In the genomic region with DNA sequence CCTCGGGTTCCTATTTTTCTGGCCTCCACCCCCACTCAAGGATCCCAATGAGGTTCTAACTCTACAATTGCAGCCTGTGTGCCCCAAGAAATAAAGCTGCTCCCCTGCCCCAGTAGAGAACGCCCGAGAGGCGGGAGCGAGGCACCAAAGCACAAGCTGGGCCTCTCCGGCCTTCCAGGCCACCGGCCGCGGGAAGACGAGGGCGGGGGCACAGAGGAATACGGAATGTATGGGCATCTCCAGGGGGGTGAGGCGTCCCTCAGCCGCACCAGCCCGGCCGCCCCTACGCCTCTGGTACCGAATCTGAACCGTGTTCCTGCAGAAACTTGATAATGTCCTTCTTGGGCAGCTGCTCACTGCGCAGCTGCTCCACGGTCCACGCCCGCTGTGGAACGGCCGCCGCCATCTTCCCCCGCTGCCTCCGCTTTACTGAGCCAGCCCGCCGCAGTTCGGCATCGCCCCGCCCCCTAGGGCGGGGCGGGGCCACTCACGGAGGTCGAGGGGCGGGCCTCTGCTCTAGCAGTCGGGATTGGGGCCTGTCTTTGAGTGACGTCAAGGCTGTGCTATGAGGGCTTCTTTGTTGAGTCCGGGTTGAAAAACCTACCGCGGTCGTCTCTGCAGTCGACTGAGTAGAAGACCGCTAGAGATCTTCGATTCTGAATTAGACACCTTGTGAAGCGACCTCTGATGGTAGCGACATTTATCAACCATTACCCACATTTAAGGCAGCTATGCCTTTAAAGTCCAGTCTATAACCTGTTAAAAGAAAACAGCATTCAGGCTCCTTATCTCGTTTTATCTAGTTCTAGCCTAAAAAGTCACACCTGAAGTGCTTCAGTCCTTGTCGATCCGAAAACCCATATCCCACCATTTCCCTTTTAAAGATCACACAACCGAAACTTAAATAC, we compare ENCODE assay signal across 8 cellular contexts. TPM values are rescaled to one million over a fixed set of nuclear protein-coding genes. Genes with fewer than 3 reads are reported as not detected.
DNase-seq lines count a peak whose midpoint lies in the region; ATAC-seq and TF ChIP-seq lines count a peak whose summit lies in the region.

A gene (minus strand): TSS at position 431 of the 908 bp plus-strand sequence. CDS start 25 bp downstream, at position 406.

- H3K4me1 ChIP-seq in DND-41 (ENCODE audit: insufficient read depth, low read length) (peaks cover 60% of the 10 kb centered on the region), Karpas-422 (ENCODE audit: low read length) (peaks cover 63% of the 10 kb centered on the region)
- H3K4me1 ChIP-seq in naive thymus-derived CD4-positive, alpha-beta T cell (ENCODE audit: control insufficient read depth in 2 of 2, insufficient read depth in 2 of 2, low read length in 2 of 2): peaks cover 11 to 19% of the 10 kb centered on the region in 2 donors

- ATAC-seq in DND-41 (ENCODE audit: insufficient read depth, low read depth) (peak; percentile 87), GM21786 (IDR thresholded peaks at IDR 0.05; ENCODE audit: unreplicated experiment) (peak; percentile 93)
- peak; percentile 97 for ATAC-seq in naive thymus-derived CD4-positive, alpha-beta T cell

- H3K9me3 ChIP-seq in DND-41 (ENCODE audit: insufficient read depth, low read length, severe bottlenecking): no peaks in the 10 kb centered on the region
- no peaks in the 10 kb centered on the region for H3K9me3 ChIP-seq in Karpas-422 (ENCODE audit: low read length)
- H3K9me3 ChIP-seq in naive thymus-derived CD4-positive, alpha-beta T cell (ENCODE audit: control insufficient read depth in 2 of 3, low read length in 3 of 3): no peaks in the 10 kb centered on the region

- no peaks in the 10 kb centered on the region for H3K9me3 Mint-ChIP-seq in activated T-helper 1 cell treated with anti-CD3 and anti-CD28 coated beads, Interleukin-12 subunit alpha, Interleukin-12 subunit beta, Interleukin-2, Interleukin-4 antibody, amounts not matched to agents 30 ng/mL and 10 ng/mL and 1 ng/mL, durations not matched to agents 14 hours and 24 hours and 36 hours
- no peaks in the 10 kb centered on the region for H3K9me3 Mint-ChIP-seq in naive thymus-derived CD4-positive, alpha-beta T cell

- H3K36me3 ChIP-seq in DND-41 (ENCODE audit: insufficient read depth, low read length): peaks cover 13% of the 10 kb centered on the region; the same call in 1 of the 2 replicates
- peaks cover 11% of the 10 kb centered on the region; the same call in 1 of the 2 replicates for H3K36me3 ChIP-seq in Karpas-422 (ENCODE audit: insufficient read depth, low read length)
- H3K36me3 ChIP-seq in naive thymus-derived CD4-positive, alpha-beta T cell (ENCODE audit: control insufficient read depth in 2 of 3, insufficient read depth in 3 of 3, low read length in 3 of 3): peaks cover 0 to 10% (median 0%) of the 10 kb centered on the region in 3 experiments

- H3K4me3 Mint-ChIP-seq in activated T-helper 1 cell treated with anti-CD3 and anti-CD28 coated beads, Interleukin-12 subunit alpha, Interleukin-12 subunit beta, Interleukin-2, Interleukin-4 antibody, amounts not matched to agents 30 ng/mL and 10 ng/mL and 1 ng/mL, durations not matched to agents 14 hours and 24 hours and 36 hours: peak within 1 kb of the TSS; percentile 98
- peak within 1 kb of the TSS; percentile 93 to 99 (median 96) for H3K4me3 Mint-ChIP-seq in naive thymus-derived CD4-positive, alpha-beta T cell

- H3K27ac Mint-ChIP-seq in activated T-helper 1 cell treated with anti-CD3 and anti-CD28 coated beads, Interleukin-12 subunit alpha, Interleukin-12 subunit beta, Interleukin-2, Interleukin-4 antibody, amounts not matched to agents 30 ng/mL and 10 ng/mL and 1 ng/mL, durations not matched to agents 14 hours and 24 hours and 36 hours: peak within 1 kb of the TSS; percentile 97
- H3K27ac Mint-ChIP-seq in naive thymus-derived CD4-positive, alpha-beta T cell: peak within 1 kb of the TSS; percentile 95 to 99 (median 98)

- DNase-seq in DND-41 (peak; percentile 97), Karpas-422 (peak; percentile 100), RKO (ENCODE audit: low spot score) (peak; percentile 99), fibroblast of gingiva (ENCODE audit: low read depth) (peak; percentile 99)
- DNase-seq in activated T-helper 1 cell treated with anti-CD3 and anti-CD28 coated beads, Interleukin-12 subunit alpha, Interleukin-12 subunit beta, Interleukin-2, Interleukin-4 antibody, amounts not matched to agents 30 ng/mL and 10 ng/mL and 1 ng/mL, durations not matched to agents 14 hours and 24 hours and 36 hours (ENCODE audit: low spot score): peak; percentile 93
- peak; percentile 80 to 99 (median 94) for DNase-seq in naive thymus-derived CD4-positive, alpha-beta T cell
- DNase-seq in stimulated activated naive CD4-positive, alpha-beta T cell (lab: John Stamatoyannopoulos, UW): peak; percentile 89 to 96 (median 94)

- CTCF ChIA-PET in naive thymus-derived CD4-positive, alpha-beta T cell (lab: Charles Lee): interaction anchor here (0.6 kb wide), 1 partner anchor 221 kb away, joined by 3 read pairs; no protein-coding TSS in a partner anchor

- POLR2A ChIA-PET in naive thymus-derived CD4-positive, alpha-beta T cell (lab: Charles Lee): interaction anchor here (0.6 to 5.3 kb wide), 10 partner anchors 12 to 237 kb away, joined by 3 to 64 read pairs (median 3); a partner anchor contains a TSS

- H3K36me3 Mint-ChIP-seq in activated T-helper 1 cell treated with anti-CD3 and anti-CD28 coated beads, Interleukin-12 subunit alpha, Interleukin-12 subunit beta, Interleukin-2, Interleukin-4 antibody, amounts not matched to agents 30 ng/mL and 10 ng/mL and 1 ng/mL, durations not matched to agents 14 hours and 24 hours and 36 hours (ENCODE audit: low read depth): peaks cover 4% of the 10 kb centered on the region
- H3K36me3 Mint-ChIP-seq in naive thymus-derived CD4-positive, alpha-beta T cell: peaks cover 0 to 3% (median 0%) of the 10 kb centered on the region in 5 donors

- H3K9ac ChIP-seq in DND-41 (ENCODE audit: low read depth, low read length) (peak within 1 kb of the TSS; percentile 95), Karpas-422 (ENCODE audit: low read length) (peak within 1 kb of the TSS; percentile 93)

- H3K9me2 ChIP-seq in Karpas-422 (replicated peaks; ENCODE audit: insufficient read depth, low read length): no peaks in the 10 kb centered on the region

- TF ChIP-seq CTCF in DND-41 (IDR thresholded peaks at IDR 0.05; ENCODE audit: borderline replicate concordance, extremely low read depth, low read length, poor library complexity, severe bottlenecking): peak; percentile 46

- intact Hi-C loops in activated T-helper 1 cell treated with anti-CD3 and anti-CD28 coated beads, Interleukin-12 subunit alpha, Interleukin-12 subunit beta, Interleukin-2, Interleukin-4 antibody, amounts not matched to agents 30 ng/mL and 10 ng/mL and 1 ng/mL, durations not matched to agents 14 hours and 24 hours and 36 hours (cut with micrococcal nuclease): loop anchor here (1.0 kb wide), 7 partner anchors 20 to 237 kb away; a partner anchor contains a TSS
- intact Hi-C loops in naive thymus-derived CD4-positive, alpha-beta T cell (cut with micrococcal nuclease): loop anchor here (1.0 to 5.0 kb wide), 8 partner anchors 13 to 237 kb away; a partner anchor contains a TSS

- H3K4me3 ChIP-seq in DND-41 (ENCODE audit: low read depth in 1 of 2, low read length in 2 of 2) (peak within 1 kb of the TSS; percentile 98 to 99), Karpas-422 (ENCODE audit: low read length) (peak within 1 kb of the TSS; percentile 95)
- H3K4me3 ChIP-seq in naive thymus-derived CD4-positive, alpha-beta T cell (ENCODE audit: low read length): peak within 1 kb of the TSS; percentile 97

- H3K4me2 ChIP-seq in DND-41 (ENCODE audit: insufficient read depth, low read length): peak within 1 kb of the TSS; percentile 87
- peak within 1 kb of the TSS; percentile 96 for H3K4me2 ChIP-seq in Karpas-422 (ENCODE audit: low read depth, low read length, poor library complexity, severe bottlenecking)

- H3K27me3 ChIP-seq in DND-41 (ENCODE audit: insufficient read depth, low read length, poor library complexity) (no peaks in the 10 kb centered on the region), Karpas-422 (ENCODE audit: low read length) (no peaks in the 10 kb centered on the region)
- H3K27me3 ChIP-seq in naive thymus-derived CD4-positive, alpha-beta T cell (ENCODE audit: control insufficient read depth in 2 of 2, insufficient read depth in 2 of 2, low read length in 2 of 2): no peaks in the 10 kb centered on the region

- H2AFZ ChIP-seq in DND-41 (ENCODE audit: low read depth, low read length): peak within 1 kb of the TSS; percentile 97
- H2AFZ ChIP-seq in Karpas-422 (ENCODE audit: low read length): peak within 1 kb of the TSS; percentile 73

- H3K79me2 ChIP-seq in DND-41 (ENCODE audit: insufficient read depth, low read length) (peaks cover 82% of the 10 kb centered on the region), Karpas-422 (ENCODE audit: low read length) (peaks cover 84% of the 10 kb centered on the region)

- H3K27me3 Mint-ChIP-seq in activated T-helper 1 cell treated with anti-CD3 and anti-CD28 coated beads, Interleukin-12 subunit alpha, Interleukin-12 subunit beta, Interleukin-2, Interleukin-4 antibody, amounts not matched to agents 30 ng/mL and 10 ng/mL and 1 ng/mL, durations not matched to agents 14 hours and 24 hours and 36 hours (ENCODE audit: insufficient read depth): no peaks in the 10 kb centered on the region
- H3K27me3 Mint-ChIP-seq in naive thymus-derived CD4-positive, alpha-beta T cell: no peaks in the 10 kb centered on the region

- H4K20me1 ChIP-seq in DND-41 (ENCODE audit: insufficient read depth, low read length): peaks cover 7% of the 10 kb centered on the region
- H4K20me1 ChIP-seq in Karpas-422 (ENCODE audit: insufficient read depth, low read depth, low read length): no peaks in the 10 kb centered on the region; the same call in 1 of the 2 replicates

- peaks cover 34% of the 10 kb centered on the region for H3K4me1 Mint-ChIP-seq in activated T-helper 1 cell treated with anti-CD3 and anti-CD28 coated beads, Interleukin-12 subunit alpha, Interleukin-12 subunit beta, Interleukin-2, Interleukin-4 antibody, amounts not matched to agents 30 ng/mL and 10 ng/mL and 1 ng/mL, durations not matched to agents 14 hours and 24 hours and 36 hours (ENCODE audit: low read depth)
- H3K4me1 Mint-ChIP-seq in naive thymus-derived CD4-positive, alpha-beta T cell: peaks cover 21 to 70% (median 50%) of the 10 kb centered on the region in 7 donors

- peak within 1 kb of the TSS; percentile 94 for H3K27ac ChIP-seq in DND-41 (ENCODE audit: low read length)
- H3K27ac ChIP-seq in Karpas-422 (ENCODE audit: low read length): peak within 1 kb of the TSS; percentile 91
- peak within 1 kb of the TSS; percentile 89 for H3K27ac ChIP-seq in naive thymus-derived CD4-positive, alpha-beta T cell (ENCODE audit: low read depth, low read length)

RNA-seq across cellular contexts. Expression of the gene that starts here (rescaled TPM):
- total RNA-seq in Karpas-422 (2014; rRNA removed; shearing (Covaris generic); ENCODE audit: low replicate concordance): 63.2 and 89.8 TPM in 2 replicates
- total RNA-seq in activated T-helper 1 cell treated with anti-CD3 and anti-CD28 coated beads, Interleukin-12 subunit alpha, Interleukin-12 subunit beta, Interleukin-2, Interleukin-4 antibody, amounts not matched to agents 30 ng/mL and 10 ng/mL and 1 ng/mL, durations not matched to agents 14 hours and 24 hours and 36 hours: 58.0 and 59.3 TPM in 2 replicates
- total RNA-seq in naive thymus-derived CD4-positive, alpha-beta T cell: 10 to 100 TPM; 31.7 to 66.2 (median 55.4) TPM
- polyA plus RNA-seq in naive thymus-derived CD4-positive, alpha-beta T cell: 10 to 100 TPM; 48.9 to 82.6 TPM

Comparison
In these comparisons a context has a peak if more than half of its experiments do, and no peak if none do; other contexts are left out.
1. Peak in every context shown above with its lines: DNase-seq, ATAC-seq, H3K4me3 ChIP-seq and H3K27ac ChIP-seq.